11 cellular contexts compared by ENCODE assay signal in the genomic region with DNA sequence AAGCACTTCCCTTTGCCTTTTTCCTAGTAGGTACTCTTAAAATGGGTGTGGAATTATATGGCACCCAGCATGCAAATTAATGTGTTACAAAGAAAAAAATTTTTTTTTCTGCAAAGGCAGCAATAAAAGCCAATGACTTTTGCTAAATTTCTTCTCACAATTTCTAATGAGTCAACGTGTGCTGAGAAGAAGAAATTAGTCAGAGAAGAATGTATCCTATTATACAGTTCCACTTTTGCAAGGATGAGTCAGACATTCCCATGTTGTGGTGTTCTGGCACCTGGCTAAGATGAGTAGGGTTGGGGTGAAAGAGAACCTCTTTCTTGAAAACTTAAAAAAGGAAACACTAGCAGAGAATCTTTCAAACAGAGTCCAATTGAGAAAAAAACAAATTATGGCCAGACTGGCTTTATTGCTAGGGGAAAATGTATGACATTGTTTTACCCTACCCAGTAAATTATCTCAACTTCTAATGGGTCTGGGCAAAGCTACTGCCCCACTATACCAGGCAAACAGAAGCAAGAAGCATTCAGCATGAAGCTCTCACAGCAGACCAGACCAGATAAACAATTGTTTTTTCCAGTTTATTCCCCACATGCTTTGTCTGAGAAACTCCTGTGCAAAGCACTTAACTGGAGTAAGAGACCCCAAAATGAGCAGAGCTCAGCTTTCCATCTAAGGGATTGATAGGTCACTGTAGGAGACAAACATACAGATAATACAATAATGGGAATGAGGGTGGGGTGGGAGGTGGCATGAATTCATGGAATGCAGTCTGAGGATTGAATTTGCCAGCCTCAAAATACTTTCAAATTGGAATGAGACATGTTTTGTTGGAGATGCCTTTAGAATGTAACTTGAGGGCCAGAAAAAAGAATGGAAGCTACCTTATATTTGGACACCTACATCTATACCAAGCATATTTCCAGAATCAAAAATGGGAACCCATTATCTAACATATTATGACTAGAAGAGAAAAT.
A peak's percentile ranks its signal among the peaks of the same experiment; 100 is the strongest.
DNase-seq lines count a peak whose midpoint lies in the region; ATAC-seq and TF ChIP-seq lines count a peak whose summit lies in the region.
"Had no signal": no experiment of that assay in that cellular context is flagged by ENCODE, and none has a peak within 500 bp of the region (broad histone marks: within the 10 kb centered on the region; RNA-seq: fewer than 3 reads in every experiment).

No MANE protein-coding gene starts in this region.

- no peak overlapping the region for H3K27ac ChIP-seq in brain microvascular endothelial cell
- H3K27ac ChIP-seq: upper lobe of right lung had no signal

- no peaks in the 10 kb centered on the region for H3K36me3 ChIP-seq in brain microvascular endothelial cell (replicated peaks)
- H3K36me3 ChIP-seq: upper lobe of right lung had no signal

- TF ChIP-seq POLR2A in GM18505 (IDR thresholded peaks at IDR 0.05; ENCODE audit: borderline replicate concordance, extremely low read depth, insufficient read depth, insufficient read length) = no peak

- in situ Hi-C loops in brain microvascular endothelial cell (cut with HindIII; ENCODE audit: low pct_ligation_motif_present, low sequenced_read_pairs) = no loop called here

- H3K27me3 ChIP-seq in brain microvascular endothelial cell (replicated peaks) = no peaks in the 10 kb centered on the region
- H3K27me3 ChIP-seq: upper lobe of right lung had no signal

- DNase-seq in GM04504 (ENCODE audit: low read depth) (peak; percentile 74), LoVo (ENCODE audit: low spot score) (peak; percentile 89), brain microvascular endothelial cell (peak; percentile 46), renal cortical epithelial cell (ENCODE audit: low read depth) (peak; percentile 99), SHP77 treated with DMSO at 0.1 percent for 48 hours (lab: John Stamatoyannopoulos, UW) (no peak), SKM-1 treated with dmso at 0.1 percent for 144 hours (lab: John Stamatoyannopoulos, UW; ENCODE audit: unreplicated experiment) (no peak)
- DNase-seq: effector memory CD4-positive, alpha-beta T cell; upper lobe of right lung had no signal

- H3K4me3 ChIP-seq in brain microvascular endothelial cell (ENCODE audit: low read depth, low read length) = no peak overlapping the region
- H3K4me3 ChIP-seq: K562, upper lobe of right lung had no signal

- TF ChIP-seq CTCF in brain microvascular endothelial cell (IDR thresholded peaks at IDR 0.05; ENCODE audit: low read depth, low read length, missing control alignments) = no peak

- ATAC-seq in GM18505 (IDR thresholded peaks at IDR 0.05; ENCODE audit: unreplicated experiment) (no peak), HG03196 (IDR thresholded peaks at IDR 0.05; ENCODE audit: unreplicated experiment) (no peak)
- ATAC-seq: K562, upper lobe of right lung had no signal

Comparison
In these comparisons a context has a peak if more than half of its experiments do, and no peak if none do; other contexts are left out.
1. DNase-seq: peak in GM04504 (single experiment), LoVo (single experiment), brain microvascular endothelial cell (single experiment) and renal cortical epithelial cell (single experiment); none in SHP77 treated with DMSO at 0.1 percent for 48 hours (single experiment) and SKM-1 treated with dmso at 0.1 percent for 144 hours (single experiment).